ENCODE assay signal across 1 cellular context in genomic region chr2:169797601-169798000, GRCh38.
TF ChIP-seq lines count a peak whose summit lies in the region.

No MANE protein-coding gene starts in this region.

TF ChIP-seq in GM23338, 12 proteins besides CTCF, POLR2A, EP300 and RAD21 (continued from another document):
- TF ChIP-seq ETS1 (IDR thresholded peaks at IDR 0.05) (no peak), NANOG (IDR thresholded peaks at IDR 0.05; ENCODE audit: borderline replicate concordance) (no peak), ZNF331 (CRISPR knock-in tag; IDR thresholded peaks at IDR 0.05; ENCODE audit: low read depth) (no peak), EZH2 (IDR thresholded peaks at IDR 0.05; ENCODE audit: low read depth, unreplicated experiment) (no peak), STAT1 (IDR thresholded peaks at IDR 0.05; ENCODE audit: unreplicated experiment) (no peak), JUNB (IDR thresholded peaks at IDR 0.05; ENCODE audit: unreplicated experiment) (no peak), ZNF462 (CRISPR knock-in tag; IDR thresholded peaks at IDR 0.05) (no peak)
